In the genomic region with DNA sequence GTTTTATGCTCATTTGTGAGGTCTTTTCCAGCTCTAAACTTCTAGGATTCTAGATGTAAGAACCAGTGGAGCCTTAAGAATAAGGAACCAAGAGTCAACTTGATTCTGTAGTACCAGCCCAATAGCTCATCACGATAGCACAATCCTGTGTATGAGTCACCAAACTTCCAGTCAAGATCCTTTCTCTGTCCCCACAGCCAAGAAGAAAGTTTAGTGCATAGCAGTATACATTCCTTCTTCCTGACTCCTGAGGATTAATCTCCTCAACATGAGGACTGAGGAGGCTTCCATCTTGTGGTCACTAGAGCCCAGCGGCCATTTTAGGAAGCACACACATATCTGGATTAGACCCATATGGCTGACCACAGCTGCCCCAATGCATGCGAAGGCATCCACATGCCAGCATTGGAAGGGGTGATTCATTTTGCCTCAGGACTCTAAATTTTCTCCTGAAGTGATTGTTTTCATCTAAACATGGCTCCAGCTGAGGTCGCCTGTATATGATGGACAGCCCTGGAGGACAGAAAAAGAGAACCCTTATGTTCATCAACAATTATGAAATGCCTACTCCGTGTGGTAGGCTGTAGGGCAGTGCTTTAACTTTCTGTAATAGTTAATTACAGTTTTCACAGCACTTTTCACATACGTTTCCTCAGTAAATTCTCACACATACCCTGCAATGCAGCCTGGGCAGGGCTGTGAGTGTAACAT, we compare ENCODE assay signal across 8 cellular contexts. TPM values are rescaled to one million over a fixed set of nuclear protein-coding genes. Genes with fewer than 3 reads are reported as not detected.
A peak's percentile ranks its signal among the peaks of the same experiment; 100 is the strongest.
DNase-seq lines count a peak whose midpoint lies in the region; ATAC-seq, FAIRE-seq and TF ChIP-seq lines count a peak whose summit lies in the region.

No MANE protein-coding gene starts in this region.

- TF ChIP-seq RAD21 in SK-N-SH (IDR thresholded peaks at IDR 0.05; ENCODE audit: low read length): no peak

- H3K4me3 ChIP-seq in HEK293 (ENCODE audit: low read depth, low read length) (no peak overlapping the region), SK-N-SH (ENCODE audit: low read depth in 2 of 2, low read length in 1 of 2) (no peak overlapping the region), keratinocyte (ENCODE audit: control insufficient read depth in 2 of 3, extremely low read depth in 1 of 3, insufficient read depth in 2 of 3, low read depth in 1 of 3, low read length in 3 of 3) (no peak overlapping the region)

- H2AFZ ChIP-seq in SK-N-SH (ENCODE audit: low read depth) (peak overlapping the region; percentile 87), keratinocyte (ENCODE audit: control insufficient read depth, low read length) (peak overlapping the region; percentile 82)

- H3K9me2 ChIP-seq in SK-N-SH: no peaks in the 10 kb centered on the region

- H4K20me1 ChIP-seq in SK-N-SH (ENCODE audit: insufficient read depth) (no peaks in the 10 kb centered on the region), keratinocyte (ENCODE audit: control insufficient read depth, extremely low read depth, insufficient read depth, low read length) (no peaks in the 10 kb centered on the region)

- H3K9ac ChIP-seq in SK-N-SH (peak overlapping the region; percentile 26; the same call in 1 of the 2 replicates), keratinocyte (ENCODE audit: control insufficient read depth, extremely low read depth, insufficient read depth, low read length) (no peak overlapping the region)

- CTCF ChIA-PET in HEK293 (lab: Yijun Ruan, JAX) (no interaction called here), SK-N-SH (lab: Yijun Ruan, JAX) (interaction anchor here (1.0 to 1.3 kb wide), 2 partner anchors 27 to 54 kb away, joined by 3 read pairs; a partner anchor contains a TSS)

- ATAC-seq in left colon: no peak
- ATAC-seq in GM19328 (IDR thresholded peaks at IDR 0.05; ENCODE audit: unreplicated experiment): no peak

- no peaks in the 10 kb centered on the region for H3K9me1 ChIP-seq in keratinocyte (ENCODE audit: control insufficient read depth, extremely low read depth, insufficient read depth, low read length)

- H3K27me3 ChIP-seq in SK-N-SH (ENCODE audit: insufficient read depth) (no peaks in the 10 kb centered on the region), keratinocyte (ENCODE audit: control insufficient read depth, extremely low read depth, insufficient read depth, low read length) (no peaks in the 10 kb centered on the region)

- dilution Hi-C loops in keratinocyte (cut with MboI; ENCODE audit: extremely low pct_ligation_motif_present, low sequenced_read_pairs): no loop called here

- intact Hi-C loops in left colon (cut with DNase I, micrococcal nuclease): no loop called here

- H3K27ac ChIP-seq in HEK293 (ENCODE audit: extremely low read depth, low read depth, low read length) (no peak overlapping the region), SK-N-SH (ENCODE audit: low read depth in 2 of 2, low read length in 1 of 2) (peak overlapping the region; percentile 48 to 83; a peak in 3 of 4 replicates), keratinocyte (ENCODE audit: control insufficient read depth, insufficient read depth, low read length) (no peak overlapping the region)

- POLR2A ChIA-PET in HEK293 (lab: Yijun Ruan, JAX) (no interaction called here), SK-N-SH (lab: Yijun Ruan, JAX) (no interaction called here)

- H3K4me1 ChIP-seq in HEK293 (ENCODE audit: control insufficient read depth, insufficient read depth, low read length) (no peaks in the 10 kb centered on the region), SK-N-SH (ENCODE audit: control insufficient read depth in 1 of 2, insufficient read depth in 2 of 2, low read depth in 1 of 2, low read length in 1 of 2) (peaks cover 0 to 17% of the 10 kb centered on the region in 2 experiments; a peak in 1 of 4 replicates), keratinocyte (ENCODE audit: control insufficient read depth, extremely low read depth, insufficient read depth, low read length) (peaks cover 9% of the 10 kb centered on the region)

- H3K36me3 ChIP-seq in HEK293 (ENCODE audit: control insufficient read depth in 2 of 2, insufficient read depth in 1 of 2, low read length in 2 of 2): no peaks in the 10 kb centered on the region
- H3K36me3 ChIP-seq in SK-N-SH (replicated peaks in 1 of 2; ENCODE audit: control insufficient read depth in 1 of 2, insufficient read depth in 2 of 2, low read length in 1 of 2): peaks cover 4 to 8% of the 10 kb centered on the region in 2 experiments
- no peaks in the 10 kb centered on the region for H3K36me3 ChIP-seq in keratinocyte (ENCODE audit: control insufficient read depth in 2 of 2, extremely low read depth in 1 of 2, insufficient read depth in 2 of 2, low read length in 2 of 2)

- no peaks in the 10 kb centered on the region for H3K79me2 ChIP-seq in SK-N-SH (ENCODE audit: insufficient read depth)
- no peaks in the 10 kb centered on the region for H3K79me2 ChIP-seq in keratinocyte (ENCODE audit: control insufficient read depth, insufficient read depth, low read length)

- DNase-seq in Daoy (ENCODE audit: low read depth) (peak; percentile 86), SK-N-SH (no peak), keratinocyte (ENCODE audit: low read depth, low spot score) (peak; percentile 30), NCI-H2227 treated with DMSO at 0.1 percent for 48 hours (lab: John Stamatoyannopoulos, UW) (no peak), left colon (no peak), HuH-7 (ENCODE audit: low spot score) (no peak)

- TF ChIP-seq CTCF in HEK293 (tag by site-specific recombination; IDR thresholded peaks at IDR 0.05) (no peak), SK-N-SH (IDR thresholded peaks at IDR 0.05) (peak; percentile 34), keratinocyte (optimal IDR thresholded peaks at IDR 0.05 in 1 of 3, IDR thresholded peaks at IDR 0.05 in 1 of 3, conservative IDR thresholded peaks at IDR 0.05 in 1 of 3; ENCODE audit: extremely low read depth in 1 of 3, insufficient read depth in 2 of 3, low read length in 3 of 3) (no peak)

- peak overlapping the region; percentile 17; the same call in 1 of the 2 replicates for H3K4me2 ChIP-seq in SK-N-SH
- H3K4me2 ChIP-seq in keratinocyte (ENCODE audit: control insufficient read depth, extremely low read depth, insufficient read depth, low read depth, low read length): peak overlapping the region; percentile 25

- TF ChIP-seq EP300 in SK-N-SH (IDR thresholded peaks at IDR 0.05; ENCODE audit: borderline replicate concordance in 1 of 2, low read depth in 1 of 2, low read length in 1 of 2): 0 out of 4 replicates have a peak, but pooled peaks of 1 of the 2 experiments have one; percentile 48

- FAIRE-seq in keratinocyte (lab: Jason Lieb, UNC): peak; percentile 43

- H3F3A ChIP-seq in SK-N-SH (replicated peaks; ENCODE audit: insufficient read depth): peaks cover 31% of the 10 kb centered on the region

- H3K9me3 ChIP-seq in HEK293 (ENCODE audit: control insufficient read depth, insufficient read depth, low read depth, low read length) (no peaks in the 10 kb centered on the region), SK-N-SH (no peaks in the 10 kb centered on the region), keratinocyte (ENCODE audit: control insufficient read depth, low read depth, low read length) (no peaks in the 10 kb centered on the region)

- 33% methylated on average over 6 of the region's 6 CpGs for WGBS in SK-N-SH (ENCODE audit: low lambda C conversion rate)

TF ChIP-seq in HEK293, 187 proteins besides CTCF, POLR2A, EP300 and RAD21 (continues in another document):
- TF ChIP-seq ZNF830 (tag by site-specific recombination; IDR thresholded peaks at IDR 0.05; ENCODE audit: low read depth) (no peak), ZNF660 (tag by site-specific recombination; IDR thresholded peaks at IDR 0.05) (no peak), ZNF549 (tag by site-specific recombination; IDR thresholded peaks at IDR 0.05) (no peak), PRDM1 (tag by site-specific recombination; IDR thresholded peaks at IDR 0.05) (peak; percentile 28; the same call in 1 of the 2 replicates)

TF ChIP-seq in SK-N-SH, 30 proteins besides CTCF, POLR2A, EP300 and RAD21 (continues in another document):
- TF ChIP-seq EZH2phosphoT487 (IDR thresholded peaks at IDR 0.05; ENCODE audit: borderline replicate concordance, low read depth) (no peak), TAF1 (IDR thresholded peaks at IDR 0.05; ENCODE audit: borderline replicate concordance, low read depth, low read length) (peak; percentile 19; the same call in 1 of the 2 replicates), FOSL2 (IDR thresholded peaks at IDR 0.05; ENCODE audit: borderline replicate concordance, low read depth) (peak; percentile 80), JUND (IDR thresholded peaks at IDR 0.05) (peak; percentile 83), NFIC (IDR thresholded peaks at IDR 0.05; ENCODE audit: borderline replicate concordance) (peak; percentile 30; the same call in 1 of the 2 replicates), NRF1 (IDR thresholded peaks at IDR 0.05; ENCODE audit: low read depth, low read length) (no peak), GABPA (IDR thresholded peaks at IDR 0.05; ENCODE audit: low read depth) (no peak)
- TF ChIP-seq, protein P1, sequence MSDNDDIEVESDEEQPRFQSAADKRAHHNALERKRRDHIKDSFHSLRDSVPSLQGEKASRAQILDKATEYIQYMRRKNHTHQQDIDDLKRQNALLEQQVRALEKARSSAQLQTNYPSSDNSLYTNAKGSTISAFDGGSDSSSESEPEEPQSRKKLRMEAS (IDR thresholded peaks at IDR 0.05; ENCODE audit: low read depth): peak; percentile 88
- TF ChIP-seq, protein P2, sequence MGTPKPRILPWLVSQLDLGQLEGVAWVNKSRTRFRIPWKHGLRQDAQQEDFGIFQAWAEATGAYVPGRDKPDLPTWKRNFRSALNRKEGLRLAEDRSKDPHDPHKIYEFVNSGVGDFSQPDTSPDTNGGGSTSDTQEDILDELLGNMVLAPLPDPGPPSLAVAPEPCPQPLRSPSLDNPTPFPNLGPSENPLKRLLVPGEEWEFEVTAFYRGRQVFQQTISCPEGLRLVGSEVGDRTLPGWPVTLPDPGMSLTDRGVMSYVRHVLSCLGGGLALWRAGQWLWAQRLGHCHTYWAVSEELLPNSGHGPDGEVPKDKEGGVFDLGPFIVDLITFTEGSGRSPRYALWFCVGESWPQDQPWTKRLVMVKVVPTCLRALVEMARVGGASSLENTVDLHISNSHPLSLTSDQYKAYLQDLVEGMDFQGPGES (IDR thresholded peaks at IDR 0.05; ENCODE audit: low read depth, low read length): no peak

RNA-seq across cellular contexts. Expression of a gene that starts 53.5 kb away (rescaled TPM):
- total RNA-seq in Daoy (2014; rRNA removed; shearing (Covaris generic)): 3.2 and 6.7 TPM in 2 replicates
- polyA plus RNA-seq in SK-N-SH (2012; rRNA removed) (72.5 and 152 TPM in 2 replicates), keratinocyte (0.44 to 0.97 TPM (median 0.56 TPM) in 3 replicates)
- 26.2 and 31.8 TPM in 2 replicates for polyA plus RNA-seq in SK-N-SH (2012; cell fraction: cytosol; rRNA removed)
- polyA plus RNA-seq in SK-N-SH (2012; cell fraction: nucleus; rRNA removed): 604 and 757 TPM in 2 replicates
- polyA plus RNA-seq in keratinocyte (2011; ENCODE audit: low read depth): not detected
- 0.25 and 0.91 TPM in 2 replicates for polyA plus RNA-seq in keratinocyte (2011; cell fraction: cytosol; rRNA removed)
- 0.78 and 1.6 TPM in 2 replicates for polyA plus RNA-seq in keratinocyte (2011; cell fraction: nucleus; rRNA removed)
- polyA plus RNA-seq in keratinocyte (2012; ENCODE audit: low replicate concordance): 0.20 and 0.42 TPM in 2 replicates
- 0.73 to 4.9 TPM (median 2.3 TPM) in 3 replicates for polyA minus RNA-seq in keratinocyte
- polyA minus RNA-seq in keratinocyte (2011; cell fraction: cytosol; rRNA and poly(A)+ RNA removed): not detected
- polyA minus RNA-seq in keratinocyte (2011; cell fraction: nucleus; rRNA and poly(A)+ RNA removed): 0.39 TPM in 1 of 2 replicates, not detected in the other
- 1 to 10 TPM; 2.8 to 5.1 TPM for total RNA-seq in left colon

Comparison
In these comparisons a context has a peak if more than half of its experiments do, and no peak if none do; other contexts are left out.
1. DNase-seq: peak in Daoy (single experiment) and keratinocyte (single experiment); none in SK-N-SH (single experiment), NCI-H2227 treated with DMSO at 0.1 percent for 48 hours (single experiment), left colon (0 of 2) and HuH-7 (single experiment).
2. H3K27ac ChIP-seq: peak in SK-N-SH (2 of 2); none in HEK293 (single experiment) and keratinocyte (single experiment).